Comparison of ENCODE assay signal across 1 cellular context in genomic region chr13:23667750-23668149, GRCh38.
TF ChIP-seq lines count a peak whose summit lies in the region.

No MANE protein-coding gene starts in this region.

TF ChIP-seq in K562, 482 proteins besides CTCF, POLR2A, EP300 and RAD21 (continued from another document):
- TF ChIP-seq, protein P1, sequence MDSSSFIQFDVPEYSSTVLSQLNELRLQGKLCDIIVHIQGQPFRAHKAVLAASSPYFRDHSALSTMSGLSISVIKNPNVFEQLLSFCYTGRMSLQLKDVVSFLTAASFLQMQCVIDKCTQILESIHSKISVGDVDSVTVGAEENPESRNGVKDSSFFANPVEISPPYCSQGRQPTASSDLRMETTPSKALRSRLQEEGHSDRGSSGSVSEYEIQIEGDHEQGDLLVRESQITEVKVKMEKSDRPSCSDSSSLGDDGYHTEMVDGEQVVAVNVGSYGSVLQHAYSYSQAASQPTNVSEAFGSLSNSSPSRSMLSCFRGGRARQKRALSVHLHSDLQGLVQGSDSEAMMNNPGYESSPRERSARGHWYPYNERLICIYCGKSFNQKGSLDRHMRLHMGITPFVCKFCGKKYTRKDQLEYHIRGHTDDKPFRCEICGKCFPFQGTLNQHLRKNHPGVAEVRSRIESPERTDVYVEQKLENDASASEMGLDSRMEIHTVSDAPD (CRISPR knock-in tag; IDR thresholded peaks at IDR 0.05): no peak
- TF ChIP-seq SLC30A9 (CRISPR knock-in tag; IDR thresholded peaks at IDR 0.05) (no peak), CREB1 (IDR thresholded peaks at IDR 0.05) (no peak), CREB1 (CRISPR knock-in tag; IDR thresholded peaks at IDR 0.05) (no peak)
